Comparison of ENCODE assay signal across 16 cellular contexts in genomic region chrX:110182865-110183264, GRCh38.
DNase-seq lines count a peak whose midpoint lies in the region; TF ChIP-seq lines count a peak whose summit lies in the region.
"Had no signal": no experiment of that assay in that cellular context is flagged by ENCODE, and none has a peak within 500 bp of the region (broad histone marks: within the 10 kb centered on the region; RNA-seq: fewer than 3 reads in every experiment).

No MANE protein-coding gene starts in this region.

- no peaks in the 10 kb centered on the region for H3K79me2 ChIP-seq in GM23248 (ENCODE audit: insufficient read depth)
- H3K79me2 ChIP-seq in trophoblast cell (ENCODE audit: control insufficient read depth, insufficient read depth, low read length, poor library complexity), result peaks cover 1% of the 10 kb centered on the region

- H2BK120ac ChIP-seq in trophoblast cell (ENCODE audit: insufficient read depth, low read length, poor library complexity), result no peak overlapping the region

- peak overlapping the region; percentile 21 for H3K18ac ChIP-seq in trophoblast cell (ENCODE audit: low read length)

- peak overlapping the region; percentile 52 for H2BK12ac ChIP-seq in trophoblast cell (ENCODE audit: low read length)

- H2AFZ ChIP-seq in GM23248, result no peak overlapping the region
- no peak overlapping the region for H2AFZ ChIP-seq in trophoblast cell (ENCODE audit: insufficient read depth, low read length, poor library complexity)

- H3K4ac ChIP-seq in trophoblast cell (ENCODE audit: low read depth, low read length), result no peak overlapping the region

- H4K12ac ChIP-seq in trophoblast cell (ENCODE audit: low read depth, low read length), result no peak overlapping the region

- H3K4me2 ChIP-seq in GM23248 (ENCODE audit: unreplicated experiment), result no peak overlapping the region
- H3K4me2 ChIP-seq in trophoblast cell (ENCODE audit: low read length), result no peak overlapping the region
- H3K4me2 ChIP-seq: BLaER1 had no signal

- H4K20me1 ChIP-seq in GM23248 (ENCODE audit: insufficient read depth), result no peaks in the 10 kb centered on the region

- peak overlapping the region; percentile 61 for H4K91ac ChIP-seq in trophoblast cell (ENCODE audit: low read depth, low read length)

- in situ Hi-C loops in GM23248 (cut with MboI), result no loop called here

- peak overlapping the region; percentile 22 for H3K14ac ChIP-seq in trophoblast cell (ENCODE audit: low read length)

- H3K9me3 ChIP-seq in GM23248 (ENCODE audit: low read depth), result no peaks in the 10 kb centered on the region
- no peaks in the 10 kb centered on the region for H3K9me3 ChIP-seq in trophoblast cell (ENCODE audit: insufficient read depth, low read depth, low read length)
- no peaks in the 10 kb centered on the region for H3K9me3 ChIP-seq in colonic mucosa
- H3K9me3 ChIP-seq: HAP-1, Peyer's patch had no signal

- no peak overlapping the region for H3K4me3 ChIP-seq in GM23248
- no peak overlapping the region for H3K4me3 ChIP-seq in trophoblast cell (ENCODE audit: low read depth, low read length)
- H3K4me3 ChIP-seq in colonic mucosa, result no peak overlapping the region
- H3K4me3 ChIP-seq: BLaER1, HAP-1, Peyer's patch had no signal

- no peak for TF ChIP-seq CTCF in colonic mucosa (IDR thresholded peaks at IDR 0.05)

- H3K79me1 ChIP-seq in trophoblast cell (ENCODE audit: low read length), result peaks cover 7% of the 10 kb centered on the region

- H3K4me1 ChIP-seq in GM23248 (ENCODE audit: insufficient read depth) (peaks cover 33% of the 10 kb centered on the region), trophoblast cell (ENCODE audit: control insufficient read depth in 1 of 2, insufficient read depth in 2 of 2, low read length in 2 of 2) (peaks cover 14 to 21% of the 10 kb centered on the region in 2 experiments), colonic mucosa (no peaks in the 10 kb centered on the region)
- H3K4me1 ChIP-seq: BLaER1, Peyer's patch had no signal

- peak overlapping the region; percentile 5 for H2AK5ac ChIP-seq in trophoblast cell (ENCODE audit: low read length)

- H4K8ac ChIP-seq in trophoblast cell (ENCODE audit: low read depth, low read length), result peak overlapping the region; percentile 4

- no peak overlapping the region for H3K9ac ChIP-seq in GM23248
- no peak overlapping the region for H3K9ac ChIP-seq in trophoblast cell (ENCODE audit: low read length)
- H3K9ac ChIP-seq in colonic mucosa (ENCODE audit: low read depth in 2 of 2, low read length in 2 of 2), result no peak overlapping the region
- H3K9ac ChIP-seq: BLaER1 had no signal

- peak overlapping the region; percentile 51 for H2BK5ac ChIP-seq in trophoblast cell (ENCODE audit: low read depth, low read length, poor library complexity)

- DNase-seq in GM23248, result peak; percentile 8
- peak; percentile 73 for DNase-seq in RPMI7951 (ENCODE audit: low read depth)
- DNase-seq in amniotic epithelial cell (ENCODE audit: low read depth), result peak; percentile 36
- peak in 1 of 2 donors; percentile 12 for DNase-seq in trophoblast cell
- no peak for DNase-seq in NCI-H1436 treated with DMSO at 0.1 percent for 48 hours (lab: John Stamatoyannopoulos, UW)
- no peak for DNase-seq in SIG-M5 treated with dmso at 0.1 percent for 504 hours (lab: John Stamatoyannopoulos, UW; ENCODE audit: unreplicated experiment)
- DNase-seq in AML-193 (lab: John Stamatoyannopoulos, UW), result no peak
- no peak for DNase-seq in colonic mucosa
- DNase-seq: NCI-H1048, NCI-H1694, NCI-H446, NCI-H748 treated with DMSO at 0.1 percent for 48 hours, Peyer's patch, SHP77 treated with DMSO at 0.1 percent for 48 hours had no signal

- intact Hi-C loops in colonic mucosa (cut with DNase I), result no loop called here

- H3K27me3 ChIP-seq in GM23248 (replicated peaks; ENCODE audit: insufficient read depth) (no peaks in the 10 kb centered on the region), trophoblast cell (ENCODE audit: insufficient read depth, low read length) (no peaks in the 10 kb centered on the region), colonic mucosa (no peaks in the 10 kb centered on the region)
- H3K27me3 ChIP-seq: Peyer's patch had no signal

- H3K36me3 ChIP-seq in GM23248 (ENCODE audit: low read depth), result no peaks in the 10 kb centered on the region
- H3K36me3 ChIP-seq in trophoblast cell (ENCODE audit: control insufficient read depth in 1 of 2, insufficient read depth in 2 of 2, low read length in 2 of 2), result no peaks in the 10 kb centered on the region
- H3K36me3 ChIP-seq in colonic mucosa, result no peaks in the 10 kb centered on the region
- H3K36me3 ChIP-seq: HAP-1, Peyer's patch had no signal

- H3K27ac ChIP-seq in GM23248 (peak overlapping the region; percentile 24; the same call in 1 of the 2 replicates), trophoblast cell (ENCODE audit: low read depth, low read length) (peak overlapping the region; percentile 78), colonic mucosa (no peak overlapping the region)
- H3K27ac ChIP-seq: BLaER1, Peyer's patch had no signal

- 90 to 94% methylated on average over 5 to 6 of the region's 6 CpGs for WGBS in GM23248 (ENCODE audit: low coverage in 1 of 2, low lambda C conversion rate in 2 of 2, missing lambda C conversion rate in 2 of 2), 2 experiments
- WGBS in trophoblast cell (ENCODE audit: extremely low coverage, insufficient coverage, insufficient read length), result no CpG with 5 or more reads among the region's 6 CpGs

- H3F3A ChIP-seq in GM23248 (ENCODE audit: insufficient read depth), result peaks cover 25% of the 10 kb centered on the region

- no peak overlapping the region for H3K23ac ChIP-seq in trophoblast cell (ENCODE audit: low read length)

- no peaks in the 10 kb centered on the region for H3K9me2 ChIP-seq in GM23248 (ENCODE audit: insufficient read depth)

Comparison
In these comparisons a context has a peak if more than half of its experiments do, and no peak if none do; other contexts are left out.
1. DNase-seq: peak in GM23248 (single experiment), RPMI7951 (single experiment) and amniotic epithelial cell (single experiment); none in NCI-H1436 treated with DMSO at 0.1 percent for 48 hours (single experiment), SIG-M5 treated with dmso at 0.1 percent for 504 hours (single experiment), AML-193 (0 of 2) and colonic mucosa (single experiment).